In the genomic region with DNA sequence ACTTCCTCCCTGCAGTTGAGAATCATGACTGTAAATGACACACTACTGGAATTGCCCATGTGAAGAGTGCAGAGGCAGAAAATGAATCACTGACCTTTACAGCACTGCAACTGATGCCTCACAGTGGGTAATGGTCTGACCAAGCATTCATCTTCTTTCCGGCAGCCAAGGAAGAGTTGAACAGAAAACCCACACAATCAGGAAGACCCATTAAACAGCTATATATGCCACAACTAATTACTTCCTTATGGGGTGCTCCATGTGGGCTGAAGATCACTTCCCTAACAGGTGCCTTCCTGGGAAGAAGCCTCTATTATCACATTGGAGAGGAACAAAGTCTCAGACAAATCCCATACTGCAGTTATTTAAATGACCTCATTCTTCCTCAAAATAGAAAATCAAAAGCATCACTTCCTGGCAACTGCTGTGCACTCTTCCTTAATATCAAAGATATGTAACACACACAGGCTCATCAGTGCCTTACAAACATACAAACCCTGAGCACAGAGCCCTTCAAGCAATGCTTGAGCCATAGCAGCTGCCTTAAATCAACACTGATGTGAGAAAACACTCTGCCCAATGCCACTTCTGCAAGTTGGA, we compare ENCODE assay signal across 8 cellular contexts. TPM values are rescaled to one million over a fixed set of nuclear protein-coding genes. Genes with fewer than 3 reads are reported as not detected.
A peak's percentile ranks its signal among the peaks of the same experiment; 100 is the strongest.
DNase-seq lines count a peak whose midpoint lies in the region; ATAC-seq and TF ChIP-seq lines count a peak whose summit lies in the region.

No MANE protein-coding gene starts in this region.

- intact Hi-C loops in activated naive CD4-positive, alpha-beta T cell treated with anti-CD3 and anti-CD28 coated beads for 36 hours (cut with micrococcal nuclease): loop anchor here (1.0 to 5.0 kb wide), 9 partner anchors 9 to 316 kb away; a partner anchor contains a TSS

- H3K4me3 ChIP-seq in AG04450 (ENCODE audit: low read depth, low read length): no peak overlapping the region

- POLR2A ChIA-PET in AG04450 (lab: Yijun Ruan, JAX): no interaction called here

- no peak for TF ChIP-seq CTCF in AG04450 (IDR thresholded peaks at IDR 0.05; ENCODE audit: low read depth, low read length)

- H3K4me1 Mint-ChIP-seq in activated naive CD4-positive, alpha-beta T cell treated with anti-CD3 and anti-CD28 coated beads for 36 hours (ENCODE audit: low read depth): peaks cover 52% of the 10 kb centered on the region
- peaks cover 50 to 60% of the 10 kb centered on the region in 2 donors for H3K4me1 Mint-ChIP-seq in natural killer cell treated with Interleukin-12 subunit alpha and Interleukin-12 subunit beta and Interleukin-15 and Interleukin-18, amount 100 ng/mL, for 72 hours (ENCODE audit: low read depth in 2 of 2)

- peaks cover 2% of the 10 kb centered on the region for H3K9me3 Mint-ChIP-seq in activated naive CD4-positive, alpha-beta T cell treated with anti-CD3 and anti-CD28 coated beads for 36 hours
- H3K9me3 Mint-ChIP-seq in natural killer cell treated with Interleukin-12 subunit alpha and Interleukin-12 subunit beta and Interleukin-15 and Interleukin-18, amount 100 ng/mL, for 72 hours: peaks cover 7% of the 10 kb centered on the region

- H3K36me3 Mint-ChIP-seq in activated naive CD4-positive, alpha-beta T cell treated with anti-CD3 and anti-CD28 coated beads for 36 hours (ENCODE audit: low read depth): peaks cover 3% of the 10 kb centered on the region
- peaks cover 12% of the 10 kb centered on the region for H3K36me3 Mint-ChIP-seq in natural killer cell treated with Interleukin-12 subunit alpha and Interleukin-12 subunit beta and Interleukin-15 and Interleukin-18, amount 100 ng/mL, for 72 hours

- CTCF ChIA-PET in AG04450 (lab: Charles Lee): no interaction called here
- CTCF ChIA-PET in activated naive CD4-positive, alpha-beta T cell treated with anti-CD3 and anti-CD28 coated beads for 36 hours (lab: Charles Lee): no interaction called here

- H3K27me3 Mint-ChIP-seq in activated naive CD4-positive, alpha-beta T cell treated with anti-CD3 and anti-CD28 coated beads for 36 hours (ENCODE audit: low read depth): no peaks in the 10 kb centered on the region
- H3K27me3 Mint-ChIP-seq in natural killer cell treated with Interleukin-12 subunit alpha and Interleukin-12 subunit beta and Interleukin-15 and Interleukin-18, amount 100 ng/mL, for 72 hours: peaks cover 0 to 2% of the 10 kb centered on the region in 2 donors

- peak; percentile 62 for ATAC-seq in GM18519 (IDR thresholded peaks at IDR 0.05; ENCODE audit: low FRiP score, unreplicated experiment)
- ATAC-seq in HG03354 (IDR thresholded peaks at IDR 0.05; ENCODE audit: poor library complexity, severe bottlenecking, unreplicated experiment): peak; percentile 74
- ATAC-seq in natural killer cell treated with Interleukin-12 subunit alpha and Interleukin-12 subunit beta and Interleukin-15 and Interleukin-18, amount 100 ng/mL, for 72 hours: peak; percentile 96
- no peak for ATAC-seq in GM18517 (IDR thresholded peaks at IDR 0.05; ENCODE audit: unreplicated experiment)

- peak overlapping the region; percentile 63 for H3K4me3 Mint-ChIP-seq in activated naive CD4-positive, alpha-beta T cell treated with anti-CD3 and anti-CD28 coated beads for 36 hours
- peak overlapping the region; percentile 81 for H3K4me3 Mint-ChIP-seq in natural killer cell treated with Interleukin-12 subunit alpha and Interleukin-12 subunit beta and Interleukin-15 and Interleukin-18, amount 100 ng/mL, for 72 hours

- H3K9me3 ChIP-seq in AG04450 (ENCODE audit: control insufficient read depth, insufficient read depth, low read length): no peaks in the 10 kb centered on the region

- H3K27ac Mint-ChIP-seq in activated naive CD4-positive, alpha-beta T cell treated with anti-CD3 and anti-CD28 coated beads for 36 hours: peak overlapping the region; percentile 92
- peak overlapping the region; percentile 91 to 94 for H3K27ac Mint-ChIP-seq in natural killer cell treated with Interleukin-12 subunit alpha and Interleukin-12 subunit beta and Interleukin-15 and Interleukin-18, amount 100 ng/mL, for 72 hours

- no peak overlapping the region for H3K27ac ChIP-seq in AG04450 (ENCODE audit: low read depth, low read length)

- DNase-seq in AG04450 (ENCODE audit: low read depth, low spot score) (peak; percentile 6), NCI-H446 treated with DMSO at 0.1 percent for 48 hours (lab: John Stamatoyannopoulos, UW) (no peak), dedifferentiated amniotic fluid mesenchymal stem cell (ENCODE audit: extremely low spot score) (no peak)
- DNase-seq in activated naive CD4-positive, alpha-beta T cell treated with anti-CD3 and anti-CD28 coated beads for 36 hours: peak; percentile 78
- DNase-seq in natural killer cell treated with Interleukin-12 subunit alpha and Interleukin-12 subunit beta and Interleukin-15 and Interleukin-18, amount 100 ng/mL, for 72 hours (ENCODE audit: low spot score): peak; percentile 68

- H3K27me3 ChIP-seq in AG04450 (ENCODE audit: control insufficient read depth, insufficient read depth, low read length): peaks cover 32% of the 10 kb centered on the region

RNA-seq across cellular contexts. Expression of a gene that starts 45.8 kb away (rescaled TPM):
- polyA plus RNA-seq in AG04450 (2011; rRNA removed): not detected in 2 replicates
- polyA minus RNA-seq in AG04450 (2011; rRNA and poly(A)+ RNA removed): not detected in 2 replicates
- total RNA-seq in activated naive CD4-positive, alpha-beta T cell treated with anti-CD3 and anti-CD28 coated beads for 36 hours: 1 to 10 TPM; 3.6 to 3.7 TPM
- 1 to 10 TPM; 2.0 to 3.0 TPM for total RNA-seq in natural killer cell treated with Interleukin-12 subunit alpha and Interleukin-12 subunit beta and Interleukin-15 and Interleukin-18, amount 100 ng/mL, for 72 hours

Comparison
In these comparisons a context has a peak if more than half of its experiments do, and no peak if none do; other contexts are left out.
1. DNase-seq: peak in AG04450 (single experiment), activated naive CD4-positive, alpha-beta T cell treated with anti-CD3 and anti-CD28 coated beads for 36 hours (single experiment) and natural killer cell treated with Interleukin-12 subunit alpha and Interleukin-12 subunit beta and Interleukin-15 and Interleukin-18, amount 100 ng/mL, for 72 hours (single experiment); none in NCI-H446 treated with DMSO at 0.1 percent for 48 hours (single experiment) and dedifferentiated amniotic fluid mesenchymal stem cell (single experiment).